9 cellular contexts compared by ENCODE assay signal in genomic region chr2:20525041-20526035, GRCh38.
DNase-seq lines count a peak whose midpoint lies in the region; ATAC-seq and TF ChIP-seq lines count a peak whose summit lies in the region.
"Had no signal": no experiment of that assay in that cellular context is flagged by ENCODE, and none has a peak within 500 bp of the region (broad histone marks: within the 10 kb centered on the region; RNA-seq: fewer than 3 reads in every experiment).

No MANE protein-coding gene starts in this region.

- H3K4me1 ChIP-seq in adrenal gland (replicated peaks in 1 of 2) (peaks cover 0 to 8% of the 10 kb centered on the region in 2 donors), lower lobe of right lung (peaks cover 18% of the 10 kb centered on the region)

- intact Hi-C loops in adrenal gland (cut with DNase I) (loop anchor here in 1 of 2 donors (5.0 kb wide), 1 partner anchor 437 kb away; no protein-coding TSS in a partner anchor), lower lobe of right lung (cut with DNase I) (no loop called here)

- H3K4me3 ChIP-seq in adrenal gland (no peak overlapping the region), lower lobe of right lung (no peak overlapping the region)

- H3K36me3 ChIP-seq in adrenal gland (replicated peaks in 1 of 2) (no peaks in the 10 kb centered on the region), lower lobe of right lung (no peaks in the 10 kb centered on the region)

- TF ChIP-seq CTCF in adrenal gland (IDR thresholded peaks at IDR 0.05) (no peak), lower lobe of right lung (IDR thresholded peaks at IDR 0.05) (no peak)

- 72 to 80% (median 76%) methylated on average over 11 to 17 of the region's 17 CpGs for WGBS in adrenal gland, 4 donors

- H3K27me3 ChIP-seq in adrenal gland (no peaks in the 10 kb centered on the region), lower lobe of right lung (ENCODE audit: low read depth) (no peaks in the 10 kb centered on the region)

- DNase-seq in DMS153 (lab: John Stamatoyannopoulos, UW), result peak; percentile 71
- peak; percentile 56 for DNase-seq in GM19240 (ENCODE audit: insufficient read length, low spot score)
- DNase-seq in adrenal gland, result peak in 3 of 7 donors; percentile 29 to 66 (median 59)
- DNase-seq in lower lobe of right lung, result peak; percentile 76
- no peak for DNase-seq in NCI-H1105 (lab: John Stamatoyannopoulos, UW)
- no peak for DNase-seq in NCI-H128 (lab: John Stamatoyannopoulos, UW; ENCODE audit: unreplicated experiment)
- DNase-seq in RPMI8226, result no peak

- H3K9me3 ChIP-seq in adrenal gland (replicated peaks in 1 of 3) (no peaks in the 10 kb centered on the region), lower lobe of right lung (no peaks in the 10 kb centered on the region)

- no peak for TF ChIP-seq POLR2A in adrenal gland (IDR thresholded peaks at IDR 0.05)

- H3K27ac ChIP-seq in adrenal gland (peak overlapping the region in 3 of 5 donors; percentile 26 to 80 (median 68)), lower lobe of right lung (peak overlapping the region; percentile 67)
- H3K27ac ChIP-seq: KMS-11 had no signal

- ATAC-seq in HG03159 (IDR thresholded peaks at IDR 0.05; ENCODE audit: unreplicated experiment) (peak; percentile 89), lower lobe of right lung (peak; percentile 87 to 90)

Comparison
In these comparisons a context has a peak if more than half of its experiments do, and no peak if none do; other contexts are left out.
1. DNase-seq: peak in DMS153 (single experiment), GM19240 (single experiment) and lower lobe of right lung (single experiment); none in NCI-H1105 (single experiment), NCI-H128 (single experiment) and RPMI8226 (single experiment).